ENCODE assay signal across 11 cellular contexts in genomic region chr3:13629644-13630043, GRCh38.
DNase-seq lines count a peak whose midpoint lies in the region; TF ChIP-seq lines count a peak whose summit lies in the region.
"Had no signal": no experiment of that assay in that cellular context is flagged by ENCODE, and none has a peak within 500 bp of the region (broad histone marks: within the 10 kb centered on the region; RNA-seq: fewer than 3 reads in every experiment).

No MANE protein-coding gene starts in this region.

- H2BK12ac ChIP-seq in H9 (ENCODE audit: insufficient read length, low read depth, low read length): no peak overlapping the region

- no peak overlapping the region for H2BK15ac ChIP-seq in H9 (ENCODE audit: low read depth, low read length)

- no peaks in the 10 kb centered on the region for H3K36me3 Mint-ChIP-seq in T-helper 2 cell treated with Interferon-gamma antibody and Interleukin-4, amounts not matched to agents 5 μg/mL and 100 μg/mL, for 36 hours (ENCODE audit: low read depth)
- H3K36me3 Mint-ChIP-seq in H9 (ENCODE audit: insufficient read depth in 1 of 3, low read depth in 3 of 3) (peaks cover 0 to 2% (median 0%) of the 10 kb centered on the region in 3 experiments; a peak in 2 of 7 replicates), neural crest cell (ENCODE audit: low read depth) (no peaks in the 10 kb centered on the region)
- H3K36me3 Mint-ChIP-seq: CD14-positive monocyte had no signal

- H2AK5ac ChIP-seq in H9 (ENCODE audit: insufficient read length, low read length): no peak overlapping the region

- H4K8ac ChIP-seq in H9 (replicated peaks; ENCODE audit: insufficient read length, low read depth, low read length): no peak overlapping the region

- no peak overlapping the region; the same call in 1 of the 2 replicates for H3K14ac ChIP-seq in H9 (ENCODE audit: insufficient read depth, low read length)

- no CpG with 5 or more reads among the region's 16 CpGs for WGBS in H9 (ENCODE audit: extremely low coverage, insufficient read length, low lambda C conversion rate)

- H3K4me3 Mint-ChIP-seq in T-helper 2 cell treated with Interferon-gamma antibody and Interleukin-4, amounts not matched to agents 5 μg/mL and 100 μg/mL, for 36 hours: no peak overlapping the region
- H3K4me3 Mint-ChIP-seq in H9: no peak overlapping the region
- H3K4me3 Mint-ChIP-seq in neural crest cell: no peak overlapping the region
- H3K4me3 Mint-ChIP-seq: CD14-positive monocyte had no signal

- TF ChIP-seq CTCF in H9 (conservative IDR thresholded peaks at IDR 0.05): no peak
- TF ChIP-seq CTCF in neural crest cell (conservative IDR thresholded peaks at IDR 0.05): no peak

- no peaks in the 10 kb centered on the region for H3K79me2 ChIP-seq in H9 (ENCODE audit: insufficient read depth, low read length)

- H3K27ac Mint-ChIP-seq in T-helper 2 cell treated with Interferon-gamma antibody and Interleukin-4, amounts not matched to agents 5 μg/mL and 100 μg/mL, for 36 hours: peak overlapping the region; percentile 19
- H3K27ac Mint-ChIP-seq in H9 (peak overlapping the region; percentile 4 to 86 (median 68); a peak in 2 of 7 replicates), neural crest cell (ENCODE audit: unreplicated experiment) (peak overlapping the region; percentile 63)
- H3K27ac Mint-ChIP-seq: CD14-positive monocyte had no signal

- H3K9me3 ChIP-seq in H9 (ENCODE audit: control insufficient read depth, low read depth, low read length): no peaks in the 10 kb centered on the region

- H4K20me1 ChIP-seq in H9 (ENCODE audit: control insufficient read depth, insufficient read depth, insufficient read length): no peaks in the 10 kb centered on the region

- H3K4me2 ChIP-seq in H9 (ENCODE audit: insufficient read depth, insufficient read length, low read length): no peak overlapping the region

- no peaks in the 10 kb centered on the region for H3K9me3 Mint-ChIP-seq in T-helper 2 cell treated with Interferon-gamma antibody and Interleukin-4, amounts not matched to agents 5 μg/mL and 100 μg/mL, for 36 hours
- H3K9me3 Mint-ChIP-seq in H9 (no peaks in the 10 kb centered on the region), neural crest cell (peaks cover 2% of the 10 kb centered on the region)
- H3K9me3 Mint-ChIP-seq: CD14-positive monocyte had no signal

- no peak overlapping the region for H3T11ph ChIP-seq in H9 (ENCODE audit: low read length)

- H3K4me1 Mint-ChIP-seq in T-helper 2 cell treated with Interferon-gamma antibody and Interleukin-4, amounts not matched to agents 5 μg/mL and 100 μg/mL, for 36 hours (ENCODE audit: low read depth): no peaks in the 10 kb centered on the region
- H3K4me1 Mint-ChIP-seq in H9 (no peaks in the 10 kb centered on the region), neural crest cell (peaks cover 20% of the 10 kb centered on the region)
- H3K4me1 Mint-ChIP-seq: CD14-positive monocyte had no signal

- no peak for DNase-seq in T-helper 2 cell treated with Interferon-gamma antibody and Interleukin-4, amounts not matched to agents 5 μg/mL and 100 μg/mL, for 36 hours (ENCODE audit: low spot score)
- no peak for DNase-seq in T-helper 2 cell
- DNase-seq in H9: no peak
- DNase-seq in neural crest cell (ENCODE audit: low read depth, low spot score): no peak
- no peak for DNase-seq in stimulated activated CD4-positive, alpha-beta T cell treated with anti-CD3 and anti-CD28 coated beads, Interleukin-4, amount 100 ng/mL, for 4 hours
- DNase-seq in NCI-H1092 (lab: John Stamatoyannopoulos, UW): no peak
- no peak for DNase-seq in medulla oblongata (ENCODE audit: extremely low spot score)
- DNase-seq: Calu3, DMS79 had no signal

- no peak overlapping the region for H3K18ac ChIP-seq in H9 (ENCODE audit: insufficient read length, low read depth, low read length)

- no peak overlapping the region for H4K5ac ChIP-seq in H9 (ENCODE audit: insufficient read length, low read depth, low read length)

- H3K23me2 ChIP-seq in H9 (ENCODE audit: insufficient read length, low read depth, low read length, poor library complexity, severe bottlenecking): no peaks in the 10 kb centered on the region

- H3K56ac ChIP-seq in H9 (ENCODE audit: insufficient read length, low read depth, low read length): no peak overlapping the region

- H3K4me1 ChIP-seq in H9 (ENCODE audit: insufficient read depth, low read length): no peaks in the 10 kb centered on the region

- H2BK120ac ChIP-seq in H9 (ENCODE audit: low read depth, low read length, poor library complexity, severe bottlenecking): no peak overlapping the region

- no peaks in the 10 kb centered on the region for H3K79me1 ChIP-seq in H9 (ENCODE audit: insufficient read depth, low read depth, low read length, poor library complexity, severe bottlenecking)

- H2BK5ac ChIP-seq in H9 (ENCODE audit: insufficient read length, low read length): no peak overlapping the region

- no peak overlapping the region for H2BK20ac ChIP-seq in H9 (ENCODE audit: low read depth, low read length, poor library complexity, severe bottlenecking)

- no peaks in the 10 kb centered on the region for H3K27me3 Mint-ChIP-seq in T-helper 2 cell treated with Interferon-gamma antibody and Interleukin-4, amounts not matched to agents 5 μg/mL and 100 μg/mL, for 36 hours (ENCODE audit: low read depth)
- H3K27me3 Mint-ChIP-seq in H9 (ENCODE audit: low read depth) (no peaks in the 10 kb centered on the region), neural crest cell (ENCODE audit: low read depth) (no peaks in the 10 kb centered on the region)

- H3K27me3 ChIP-seq in H9 (ENCODE audit: insufficient read depth, low read length): no peaks in the 10 kb centered on the region

- H3K9ac ChIP-seq in H9 (ENCODE audit: extremely low read depth, insufficient read length, low read length): no peak overlapping the region

- no peak overlapping the region for H2AFZ ChIP-seq in H9 (ENCODE audit: low read length)

- H3K23ac ChIP-seq in H9 (ENCODE audit: insufficient read length, low read depth, low read length): no peak overlapping the region

- no peak overlapping the region for H4K91ac ChIP-seq in H9 (ENCODE audit: insufficient read length, low read depth, low read length)

- no peak overlapping the region for H3K4ac ChIP-seq in H9 (ENCODE audit: low read depth, low read length)

- no peak overlapping the region for H3K27ac ChIP-seq in H9 (ENCODE audit: insufficient read length, low read depth, low read length)
- H3K27ac ChIP-seq: 22Rv1 had no signal
